In genomic region chr4:10096976-10097330, GRCh38 we compare ENCODE assay signal across 10 cellular contexts. TPM values are rescaled to one million over a fixed set of nuclear protein-coding genes. Genes with fewer than 3 reads are reported as not detected.
DNase-seq lines count a peak whose midpoint lies in the region; ATAC-seq and TF ChIP-seq lines count a peak whose summit lies in the region.
"Had no signal": no experiment of that assay in that cellular context is flagged by ENCODE, and none has a peak within 500 bp of the region (broad histone marks: within the 10 kb centered on the region; RNA-seq: fewer than 3 reads in every experiment).

No MANE protein-coding gene starts in this region.

- H4K20me1 ChIP-seq in MM.1S (ENCODE audit: insufficient read depth, low read length): no peaks in the 10 kb centered on the region

- H3K9me3 ChIP-seq in MM.1S (replicated peaks; ENCODE audit: insufficient read depth, low read length) (no peaks in the 10 kb centered on the region), stomach smooth muscle (ENCODE audit: control insufficient read depth in 2 of 2, low read length in 2 of 2) (no peaks in the 10 kb centered on the region)

- H3K27me3 ChIP-seq in MM.1S (replicated peaks; ENCODE audit: insufficient read depth, low read length) (no peaks in the 10 kb centered on the region), stomach smooth muscle (ENCODE audit: control insufficient read depth in 1 of 2, insufficient read depth in 2 of 2, low read length in 2 of 2) (no peaks in the 10 kb centered on the region)

- no peaks in the 10 kb centered on the region for H3K9me3 Mint-ChIP-seq in activated naive CD8-positive, alpha-beta T cell (ENCODE audit: low read depth)
- no peaks in the 10 kb centered on the region for H3K9me3 Mint-ChIP-seq in immature natural killer cell

- peaks cover 63% of the 10 kb centered on the region for H3K4me1 ChIP-seq in MM.1S (ENCODE audit: low read length)
- H3K4me1 ChIP-seq in stomach smooth muscle (ENCODE audit: control insufficient read depth, insufficient read depth, low read length): peaks cover 89% of the 10 kb centered on the region

- ATAC-seq in GM21381 (IDR thresholded peaks at IDR 0.05; ENCODE audit: unreplicated experiment) (no peak), HG03039 (IDR thresholded peaks at IDR 0.05; ENCODE audit: unreplicated experiment) (no peak), GM19452 (IDR thresholded peaks at IDR 0.05; ENCODE audit: unreplicated experiment) (no peak)

- DNase-seq in MM.1S (peak; percentile 59), immature natural killer cell (no peak), middle frontal gyrus (ENCODE audit: extremely low spot score, low spot score) (no peak)
- DNase-seq: activated CD4-positive, alpha-beta T cell treated with anti-CD3 and anti-CD28 coated beads for 1 hour; NCI-H524 treated with DMSO at 0.1 percent for 48 hours had no signal

- peaks cover 35% of the 10 kb centered on the region for H3F3A ChIP-seq in MM.1S (ENCODE audit: insufficient read depth, low read length)

- H3K27me3 Mint-ChIP-seq in activated naive CD8-positive, alpha-beta T cell: no peaks in the 10 kb centered on the region
- H3K27me3 Mint-ChIP-seq in immature natural killer cell (ENCODE audit: low read depth in 3 of 3): peaks cover 11 to 34% (median 14%) of the 10 kb centered on the region in 3 donors

- peak overlapping the region; percentile 77 for H3K4me2 ChIP-seq in MM.1S (ENCODE audit: low read depth, low read length)

- no peak overlapping the region for H2AFZ ChIP-seq in MM.1S (ENCODE audit: low read length)

- no peaks in the 10 kb centered on the region for H3K9me2 ChIP-seq in MM.1S (replicated peaks; ENCODE audit: insufficient read depth, low read length)

- H3K36me3 Mint-ChIP-seq in activated naive CD8-positive, alpha-beta T cell: peaks cover 24% of the 10 kb centered on the region
- H3K36me3 Mint-ChIP-seq in immature natural killer cell: peaks cover 13 to 53% (median 20%) of the 10 kb centered on the region in 3 donors

- peak overlapping the region; percentile 79 for H3K9ac ChIP-seq in MM.1S (ENCODE audit: low read length)
- H3K9ac ChIP-seq in stomach smooth muscle (ENCODE audit: low read length in 2 of 2): peak overlapping the region in 1 of 2 donors; percentile 5

- H3K4me3 ChIP-seq in MM.1S (ENCODE audit: low read length) (peak overlapping the region; percentile 17; the same call in 1 of the 2 replicates), stomach smooth muscle (ENCODE audit: low read length in 2 of 2) (peak overlapping the region in 1 of 2 donors; percentile 15)

- H3K27ac Mint-ChIP-seq in activated naive CD8-positive, alpha-beta T cell: peak overlapping the region; percentile 94
- peak overlapping the region; percentile 93 to 98 (median 97) for H3K27ac Mint-ChIP-seq in immature natural killer cell

- peaks cover 97% of the 10 kb centered on the region for H3K4me1 Mint-ChIP-seq in activated naive CD8-positive, alpha-beta T cell (ENCODE audit: low read depth)
- peaks cover 100% of the 10 kb centered on the region in 2 donors for H3K4me1 Mint-ChIP-seq in immature natural killer cell

- H3K4me3 Mint-ChIP-seq in activated naive CD8-positive, alpha-beta T cell: peak overlapping the region; percentile 71
- peak overlapping the region; percentile 17 to 83 (median 69) for H3K4me3 Mint-ChIP-seq in immature natural killer cell

- no peak for TF ChIP-seq CTCF in MM.1S (IDR thresholded peaks at IDR 0.05; ENCODE audit: low read length)

- H3K79me2 ChIP-seq in MM.1S (ENCODE audit: low read length): peaks cover 85% of the 10 kb centered on the region

- H3K27ac ChIP-seq in MM.1S (ENCODE audit: low read length) (peak overlapping the region; percentile 98), stomach smooth muscle (ENCODE audit: low read length) (peak overlapping the region; percentile 64)

- H3K36me3 ChIP-seq in MM.1S (replicated peaks; ENCODE audit: insufficient read depth, low read length): peaks cover 33% of the 10 kb centered on the region
- H3K36me3 ChIP-seq in stomach smooth muscle (ENCODE audit: control insufficient read depth in 2 of 2, insufficient read depth in 2 of 2, low read length in 2 of 2): peaks cover 53 to 57% of the 10 kb centered on the region in 2 donors

RNA-seq across cellular contexts. Expression of gene WDR1, which starts 19.6 kb away (rescaled TPM):
- 100 to 1,000 TPM; 339 to 509 (median 401) TPM for polyA plus RNA-seq in immature natural killer cell
